8 cellular contexts compared by ENCODE assay signal in the genomic region with DNA sequence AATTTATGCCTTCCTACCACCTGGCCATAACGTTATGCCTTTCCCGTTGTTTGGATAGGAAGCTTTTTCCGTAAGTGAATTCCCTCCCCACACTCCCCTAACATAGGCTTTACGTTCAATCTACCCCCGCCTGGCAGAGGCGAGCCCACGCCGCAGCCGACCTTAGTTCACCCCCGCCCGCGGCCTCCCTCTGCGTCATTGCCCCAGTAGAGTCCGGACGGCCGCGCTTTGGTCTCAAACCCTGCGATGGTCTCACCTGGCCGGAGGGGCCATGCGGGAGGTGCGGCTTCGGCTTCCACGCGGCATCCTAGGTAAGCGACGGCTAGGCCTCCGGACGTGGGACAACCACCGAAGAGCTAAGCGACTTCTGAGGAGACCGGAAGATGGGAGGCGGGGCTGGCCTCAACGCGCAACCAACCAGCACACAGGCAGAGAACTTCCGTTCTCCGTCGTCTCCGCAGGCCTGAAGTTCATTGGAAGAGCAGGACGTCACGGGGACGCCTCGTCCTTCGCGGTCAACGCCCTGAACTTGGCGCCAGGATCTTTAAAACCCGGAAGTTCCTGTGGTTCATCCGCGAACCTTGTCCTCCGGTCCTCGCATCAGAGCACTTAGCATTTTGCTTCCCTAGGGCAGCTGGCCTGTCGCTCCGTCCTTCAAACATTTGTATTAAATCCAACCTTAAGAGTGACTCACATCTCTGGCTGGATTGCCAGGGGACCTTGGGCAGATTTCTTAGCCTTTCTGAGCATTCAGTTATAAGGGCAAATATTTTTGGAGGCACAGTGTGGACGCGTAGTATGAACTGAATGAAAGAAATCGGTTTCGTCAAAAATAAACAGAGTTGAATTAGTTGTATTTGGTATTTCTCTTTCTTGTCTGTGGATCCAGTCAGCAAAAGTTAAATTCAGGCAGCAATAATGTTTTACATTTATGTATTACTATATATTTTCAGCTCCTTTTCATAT. TPM values are rescaled to one million over a fixed set of nuclear protein-coding genes. Genes with fewer than 3 reads are reported as not detected.
DNase-seq lines count a peak whose midpoint lies in the region; ATAC-seq and TF ChIP-seq lines count a peak whose summit lies in the region.

A gene with protein sequence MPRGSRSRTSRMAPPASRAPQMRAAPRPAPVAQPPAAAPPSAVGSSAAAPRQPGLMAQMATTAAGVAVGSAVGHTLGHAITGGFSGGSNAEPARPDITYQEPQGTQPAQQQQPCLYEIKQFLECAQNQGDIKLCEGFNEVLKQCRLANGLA (minus strand): TSS at position 369 of the 966 bp plus-strand sequence. CDS start 63 bp downstream, at position 306.

- peak within 1 kb of the TSS; percentile 83 for H3K27ac ChIP-seq in hepatocyte
- H3K27ac ChIP-seq in sigmoid colon, result peak within 1 kb of the TSS; percentile 90 to 98 (median 94)

- no peaks in the 10 kb centered on the region for H3K9me2 ChIP-seq in hepatocyte (replicated peaks; ENCODE audit: insufficient read depth)

- DNase-seq in NCI-H2081 treated with DMSO at 0.1 percent for 48 hours (lab: John Stamatoyannopoulos, UW) (peak; percentile 99), T1000 (lab: John Stamatoyannopoulos, UW) (peak; percentile 94), astrocyte of the cerebellum (ENCODE audit: low read depth) (peak; percentile 97), hepatocyte (ENCODE audit: low spot score) (peak; percentile 90), sigmoid colon (peak; percentile 99), endothelial cell (ENCODE audit: low spot score) (no peak)

- H3K27me3 ChIP-seq in hepatocyte (no peaks in the 10 kb centered on the region), sigmoid colon (no peaks in the 10 kb centered on the region)

- TF ChIP-seq POLR2A in sigmoid colon (IDR thresholded peaks at IDR 0.05), result peak; percentile 84 to 92

- 56% methylated on average over 57 of the region's 57 CpGs for WGBS in hepatocyte (ENCODE audit: low lambda C conversion rate, missing lambda C conversion rate)
- WGBS in sigmoid colon, 2 donors, result 2% methylated on average over 57 of the region's 57 CpGs

- H3K4me1 ChIP-seq in hepatocyte (ENCODE audit: insufficient read depth) (no peaks in the 10 kb centered on the region), sigmoid colon (peaks cover 0 to 25% (median 15%) of the 10 kb centered on the region in 4 donors)

- H3K36me3 Mint-ChIP-seq in endothelial cell (ENCODE audit: low read depth, unreplicated experiment), result no peaks in the 10 kb centered on the region

- H2AFZ ChIP-seq in hepatocyte, result peak within 1 kb of the TSS; percentile 81

- TF ChIP-seq EP300 in sigmoid colon (IDR thresholded peaks at IDR 0.05), result no peak

- peaks cover 19% of the 10 kb centered on the region for H3K9me3 Mint-ChIP-seq in endothelial cell (ENCODE audit: unreplicated experiment)

- peak; percentile 99 for ATAC-seq in GM18517 (IDR thresholded peaks at IDR 0.05; ENCODE audit: unreplicated experiment)
- ATAC-seq in HG03045 (IDR thresholded peaks at IDR 0.05; ENCODE audit: unreplicated experiment), result peak; percentile 99

- no peak for TF ChIP-seq CTCF in astrocyte of the cerebellum (IDR thresholded peaks at IDR 0.05; ENCODE audit: low read depth, low read length, missing control alignments)
- no peak for TF ChIP-seq CTCF in hepatocyte (IDR thresholded peaks at IDR 0.05; ENCODE audit: poor library complexity)
- TF ChIP-seq CTCF in sigmoid colon (IDR thresholded peaks at IDR 0.05), result no peak
- TF ChIP-seq CTCF in endothelial cell (IDR thresholded peaks at IDR 0.05; ENCODE audit: unreplicated experiment), result no peak

- H3K4me2 ChIP-seq in hepatocyte, result peak within 1 kb of the TSS; percentile 64

- in situ Hi-C loops in astrocyte of the cerebellum (cut with HindIII; ENCODE audit: low sequenced_read_pairs), result no loop called here

- peaks cover 10% of the 10 kb centered on the region for H3K79me2 ChIP-seq in hepatocyte

- H3K36me3 ChIP-seq in hepatocyte (replicated peaks; ENCODE audit: insufficient read depth, low read depth) (no peaks in the 10 kb centered on the region), sigmoid colon (peaks cover 20 to 32% (median 24%) of the 10 kb centered on the region in 4 donors)

- intact Hi-C loops in sigmoid colon (cut with DNase I), result loop anchor here (2.0 kb wide), 1 partner anchor 28 kb away; no protein-coding TSS in a partner anchor

- H4K20me1 ChIP-seq in hepatocyte (ENCODE audit: insufficient read depth, poor library complexity, severe bottlenecking), result no peaks in the 10 kb centered on the region

- no peak within 1 kb of the TSS for H3K4me3 Mint-ChIP-seq in endothelial cell (ENCODE audit: unreplicated experiment)

- no peaks in the 10 kb centered on the region for H3K4me1 Mint-ChIP-seq in endothelial cell (ENCODE audit: unreplicated experiment)

- no peaks in the 10 kb centered on the region for H3K9me3 ChIP-seq in hepatocyte (ENCODE audit: low read depth)
- H3K9me3 ChIP-seq in sigmoid colon, result no peaks in the 10 kb centered on the region

- no peak within 1 kb of the TSS for H3K27ac Mint-ChIP-seq in endothelial cell (ENCODE audit: unreplicated experiment)

- peaks cover 3% of the 10 kb centered on the region for H3K27me3 Mint-ChIP-seq in endothelial cell (ENCODE audit: unreplicated experiment)

- H3K4me3 ChIP-seq in astrocyte of the cerebellum (ENCODE audit: low read depth, low read length), result peak within 1 kb of the TSS; percentile 96
- peak within 1 kb of the TSS; percentile 64 for H3K4me3 ChIP-seq in hepatocyte
- peak within 1 kb of the TSS; percentile 81 to 96 (median 88) for H3K4me3 ChIP-seq in sigmoid colon

RNA-seq across cellular contexts. Expression of the gene that starts here (rescaled TPM):
- total RNA-seq in hepatocyte (121 and 124 TPM in 2 replicates), sigmoid colon (100 to 1,000 TPM; 315 to 508 (median 451) TPM), endothelial cell (ENCODE audit: unreplicated experiment) (1.7 TPM)
- polyA plus RNA-seq in hepatocyte (173 and 189 TPM in 2 replicates), sigmoid colon (100 to 1,000 TPM; 636 to 769 (median 665) TPM)

Comparison
In these comparisons a context has a peak if more than half of its experiments do, and no peak if none do; other contexts are left out.
1. RNA of the gene that starts here (total RNA-seq): 315 to 508 TPM in sigmoid colon and 121 to 124 TPM in hepatocyte; 1.7 TPM in endothelial cell (single experiment); every median in the first group is over 10 times any median in the second.
2. Peak in every context shown above with its lines, with median percentiles within 50 percentile points of each other: H3K4me3 ChIP-seq.